11 cellular contexts compared by ENCODE assay signal in the genomic region with DNA sequence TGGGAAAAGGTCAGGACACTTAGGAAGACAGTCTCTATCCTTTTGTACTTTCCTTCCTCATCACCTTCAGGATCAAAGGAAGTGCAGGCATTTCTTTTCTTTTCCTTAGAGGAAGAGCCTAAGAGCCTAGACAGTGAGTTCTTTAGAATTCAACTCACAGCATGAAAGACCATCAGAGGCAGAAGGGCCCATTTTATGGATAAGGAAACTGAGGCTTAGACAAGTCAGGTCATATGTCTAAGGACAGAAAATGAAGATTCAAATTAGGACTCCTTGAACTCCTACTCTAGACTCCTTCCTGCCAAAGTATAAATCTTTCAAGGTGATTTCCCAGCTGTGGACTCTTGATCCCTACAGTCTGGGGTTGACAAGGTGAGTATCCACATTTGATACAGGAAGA. TPM values are rescaled to one million over a fixed set of nuclear protein-coding genes. Genes with fewer than 3 reads are reported as not detected.
"Had no signal": no experiment of that assay in that cellular context is flagged by ENCODE, and none has a peak within 500 bp of the region (broad histone marks: within the 10 kb centered on the region; RNA-seq: fewer than 3 reads in every experiment).

No MANE protein-coding gene starts in this region.

- H3K27ac ChIP-seq: GM23248 had no signal

- H3K9me3 ChIP-seq: HAP-1 had no signal

- H3K9ac ChIP-seq: GM23248 had no signal

- H2AFZ ChIP-seq: GM23248, GM23338 had no signal

- FAIRE-seq: H1, H54 had no signal

- H3K4me3 ChIP-seq: GM23248, GM23338, HAP-1 had no signal

- DNase-seq: GM23248, GOT3, H9, HCEC 1CT, HFFc6 had no signal

- H3K4me1 ChIP-seq: HAP-1 had no signal

- H3K36me3 ChIP-seq: HAP-1 had no signal

- H3K4me2 ChIP-seq: GM23338 had no signal

- ATAC-seq: GM23338, HCT116 had no signal

RNA-seq across cellular contexts. Expression of a gene that starts 20.8 kb away (rescaled TPM):
- total RNA-seq: GM23248 had no signal

RNA-seq across cellular contexts. Expression of a gene that starts 41.1 kb away (rescaled TPM):
- total RNA-seq: GM23248, H4, HFFc6 had no signal
